In the genomic region with DNA sequence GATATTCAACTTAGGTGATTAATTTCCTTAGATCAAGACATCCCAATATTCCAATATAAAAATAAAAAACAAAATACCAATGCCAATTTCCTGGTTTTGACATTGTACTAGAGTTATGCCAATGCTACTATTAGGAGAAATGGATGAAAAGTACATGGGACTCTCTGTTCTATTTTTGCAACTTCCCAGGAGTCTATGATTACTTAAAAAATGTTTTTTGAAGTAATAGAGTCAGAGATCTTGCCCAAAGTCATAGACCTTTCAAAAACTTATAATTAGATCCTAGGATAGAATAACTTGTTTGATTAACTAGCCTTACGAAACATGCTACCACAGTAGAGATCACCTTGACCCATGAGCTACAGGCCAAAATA, we compare ENCODE assay signal across 1 cellular context.
TF ChIP-seq lines count a peak whose summit lies in the region.

No MANE protein-coding gene starts in this region.

TF ChIP-seq in H1, 55 proteins besides CTCF, POLR2A, EP300 and RAD21 (continued from another document):
- no peak for TF ChIP-seq KDM4A (IDR thresholded peaks at IDR 0.05; ENCODE audit: low read depth, low read length, severe bottlenecking)
- no peak for TF ChIP-seq CEBPB (IDR thresholded peaks at IDR 0.05; ENCODE audit: low read depth, low read length)
- TF ChIP-seq ZNF274 (IDR thresholded peaks at IDR 0.05; ENCODE audit: borderline replicate concordance, extremely low read depth, low read length) = no peak
- TF ChIP-seq SP1 (IDR thresholded peaks at IDR 0.05; ENCODE audit: low read depth, low read length) = no peak
